8 cellular contexts compared by ENCODE assay signal in the genomic region with DNA sequence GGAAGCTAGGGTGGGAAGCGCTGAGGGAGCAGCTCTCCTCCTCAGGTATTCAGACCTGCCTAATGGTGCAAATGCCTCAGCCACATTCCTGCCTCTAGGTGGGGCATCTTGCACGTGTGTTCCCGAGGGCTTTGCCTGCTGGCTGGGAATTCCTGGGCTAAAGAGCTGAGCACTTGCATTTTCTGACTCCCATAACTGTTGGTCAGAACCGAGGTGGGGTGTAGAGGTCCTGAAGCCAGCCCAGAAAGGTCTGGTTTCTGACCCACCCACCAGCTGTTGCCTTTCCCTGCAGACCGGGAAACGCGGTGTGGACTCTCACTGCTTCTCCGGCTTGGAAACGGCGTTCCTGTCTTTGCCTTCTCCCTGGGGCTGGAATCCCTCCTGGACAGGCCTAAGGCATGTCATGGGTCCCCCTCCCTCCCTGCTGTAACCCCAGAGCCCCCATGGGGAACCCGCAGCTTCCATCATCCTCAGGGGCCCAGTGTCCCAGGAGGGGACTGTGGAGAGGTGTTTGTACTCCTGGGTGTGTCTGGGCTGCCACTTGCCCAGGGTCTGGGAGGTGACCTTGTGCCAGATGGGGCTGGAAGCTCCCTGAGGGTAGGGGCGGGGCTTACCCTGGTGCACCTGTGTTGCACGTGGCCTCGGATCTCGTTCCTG. TPM values are rescaled to one million over a fixed set of nuclear protein-coding genes. Genes with fewer than 3 reads are reported as not detected.
DNase-seq lines count a peak whose midpoint lies in the region; ATAC-seq and TF ChIP-seq lines count a peak whose summit lies in the region.

No MANE protein-coding gene starts in this region.

- no peaks in the 10 kb centered on the region for H3K27me3 Mint-ChIP-seq in progenitor cell of endocrine pancreas

- peaks cover 17% of the 10 kb centered on the region for H3K4me1 Mint-ChIP-seq in progenitor cell of endocrine pancreas (ENCODE audit: low read depth)

- peak; percentile 94 for TF ChIP-seq CTCF in progenitor cell of endocrine pancreas (IDR thresholded peaks at IDR 0.05; ENCODE audit: unreplicated experiment)

- ATAC-seq in SK-N-SH treated with all-trans-retinoic acid at 6 μM for 48 hours, result peak; percentile 97
- ATAC-seq in GM21723 (IDR thresholded peaks at IDR 0.05; ENCODE audit: unreplicated experiment), result no peak

- peak overlapping the region; percentile 52 for H3K27ac Mint-ChIP-seq in progenitor cell of endocrine pancreas

- H3K4me3 Mint-ChIP-seq in progenitor cell of endocrine pancreas (ENCODE audit: low read depth), result no peak overlapping the region

- DNase-seq in Ammon's horn (ENCODE audit: low spot score) (peak; percentile 81), HK-2 (ENCODE audit: unreplicated experiment) (peak; percentile 67), glomerular visceral epithelial cell (ENCODE audit: extremely low spot score) (peak; percentile 81), progenitor cell of endocrine pancreas (ENCODE audit: low spot score, unreplicated experiment) (peak; percentile 74), NAMALWA (ENCODE audit: low spot score) (no peak)
- DNase-seq in effector CD8-positive, alpha-beta T cell (lab: John Stamatoyannopoulos, UW), result no peak

- peaks cover 23% of the 10 kb centered on the region for H3K9me3 Mint-ChIP-seq in progenitor cell of endocrine pancreas (ENCODE audit: low read depth)

- peaks cover 13% of the 10 kb centered on the region for H3K36me3 Mint-ChIP-seq in progenitor cell of endocrine pancreas (ENCODE audit: insufficient read depth)

TF ChIP-seq in SK-N-SH treated with all-trans-retinoic acid at 6 μM for 48 hours, 23 proteins besides CTCF, POLR2A, EP300 and RAD21:
- TF ChIP-seq ZC3H10 (CRISPR knock-in tag; IDR thresholded peaks at IDR 0.05), result no peak
- TF ChIP-seq TCF4 (CRISPR knock-in tag; IDR thresholded peaks at IDR 0.05; ENCODE audit: borderline replicate concordance), result no peak
- TF ChIP-seq ZFP30 (CRISPR knock-in tag; IDR thresholded peaks at IDR 0.05), result no peak
- no peak for TF ChIP-seq ZNF70 (CRISPR knock-in tag; IDR thresholded peaks at IDR 0.05)
- TF ChIP-seq, protein P1, sequence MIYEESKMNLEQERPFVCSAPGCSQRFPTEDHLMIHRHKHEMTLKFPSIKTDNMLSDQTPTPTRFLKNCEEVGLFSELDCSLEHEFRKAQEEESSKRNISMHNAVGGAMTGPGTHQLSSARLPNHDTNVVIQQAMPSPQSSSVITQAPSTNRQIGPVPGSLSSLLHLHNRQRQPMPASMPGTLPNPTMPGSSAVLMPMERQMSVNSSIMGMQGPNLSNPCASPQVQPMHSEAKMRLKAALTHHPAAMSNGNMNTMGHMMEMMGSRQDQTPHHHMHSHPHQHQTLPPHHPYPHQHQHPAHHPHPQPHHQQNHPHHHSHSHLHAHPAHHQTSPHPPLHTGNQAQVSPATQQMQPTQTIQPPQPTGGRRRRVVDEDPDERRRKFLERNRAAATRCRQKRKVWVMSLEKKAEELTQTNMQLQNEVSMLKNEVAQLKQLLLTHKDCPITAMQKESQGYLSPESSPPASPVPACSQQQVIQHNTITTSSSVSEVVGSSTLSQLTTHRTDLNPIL (CRISPR knock-in tag; IDR thresholded peaks at IDR 0.05; ENCODE audit: low read depth), result no peak
- TF ChIP-seq, protein P2, sequence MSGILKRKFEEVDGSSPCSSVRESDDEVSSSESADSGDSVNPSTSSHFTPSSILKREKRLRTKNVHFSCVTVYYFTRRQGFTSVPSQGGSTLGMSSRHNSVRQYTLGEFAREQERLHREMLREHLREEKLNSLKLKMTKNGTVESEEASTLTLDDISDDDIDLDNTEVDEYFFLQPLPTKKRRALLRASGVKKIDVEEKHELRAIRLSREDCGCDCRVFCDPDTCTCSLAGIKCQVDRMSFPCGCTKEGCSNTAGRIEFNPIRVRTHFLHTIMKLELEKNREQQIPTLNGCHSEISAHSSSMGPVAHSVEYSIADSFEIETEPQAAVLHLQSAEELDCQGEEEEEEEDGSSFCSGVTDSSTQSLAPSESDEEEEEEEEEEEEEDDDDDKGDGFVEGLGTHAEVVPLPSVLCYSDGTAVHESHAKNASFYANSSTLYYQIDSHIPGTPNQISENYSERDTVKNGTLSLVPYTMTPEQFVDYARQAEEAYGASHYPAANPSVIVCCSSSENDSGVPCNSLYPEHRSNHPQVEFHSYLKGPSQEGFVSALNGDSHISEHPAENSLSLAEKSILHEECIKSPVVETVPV (CRISPR knock-in tag; IDR thresholded peaks at IDR 0.05), result no peak
- no peak for TF ChIP-seq ZFP3 (CRISPR knock-in tag; IDR thresholded peaks at IDR 0.05)
- no peak for TF ChIP-seq GLIS3 (CRISPR knock-in tag; IDR thresholded peaks at IDR 0.05)
- TF ChIP-seq SNAI2 (CRISPR knock-in tag; IDR thresholded peaks at IDR 0.05), result no peak
- no peak for TF ChIP-seq CSDC2 (CRISPR knock-in tag; IDR thresholded peaks at IDR 0.05)
- no peak for TF ChIP-seq ZNF565 (CRISPR knock-in tag; conservative IDR thresholded peaks at IDR 0.05; ENCODE audit: low read depth)
- no peak for TF ChIP-seq BACH2 (CRISPR knock-in tag; IDR thresholded peaks at IDR 0.05; ENCODE audit: borderline replicate concordance)
- no peak for TF ChIP-seq ZNF8 (CRISPR knock-in tag; IDR thresholded peaks at IDR 0.05)
- no peak for TF ChIP-seq ARNTL (CRISPR knock-in tag; IDR thresholded peaks at IDR 0.05; ENCODE audit: borderline replicate concordance, low read depth)

RNA-seq across cellular contexts. Expression of a gene that starts 24.0 kb away (rescaled TPM):
- 0.65 and 1.2 TPM in 2 replicates for total RNA-seq in progenitor cell of endocrine pancreas

Comparison
In these comparisons a context has a peak if more than half of its experiments do, and no peak if none do; other contexts are left out.
1. DNase-seq: peak in Ammon's horn (single experiment), HK-2 (single experiment), glomerular visceral epithelial cell (single experiment) and progenitor cell of endocrine pancreas (single experiment); none in NAMALWA (single experiment) and effector CD8-positive, alpha-beta T cell (single experiment).